ENCODE assay signal across 8 cellular contexts in the genomic region with DNA sequence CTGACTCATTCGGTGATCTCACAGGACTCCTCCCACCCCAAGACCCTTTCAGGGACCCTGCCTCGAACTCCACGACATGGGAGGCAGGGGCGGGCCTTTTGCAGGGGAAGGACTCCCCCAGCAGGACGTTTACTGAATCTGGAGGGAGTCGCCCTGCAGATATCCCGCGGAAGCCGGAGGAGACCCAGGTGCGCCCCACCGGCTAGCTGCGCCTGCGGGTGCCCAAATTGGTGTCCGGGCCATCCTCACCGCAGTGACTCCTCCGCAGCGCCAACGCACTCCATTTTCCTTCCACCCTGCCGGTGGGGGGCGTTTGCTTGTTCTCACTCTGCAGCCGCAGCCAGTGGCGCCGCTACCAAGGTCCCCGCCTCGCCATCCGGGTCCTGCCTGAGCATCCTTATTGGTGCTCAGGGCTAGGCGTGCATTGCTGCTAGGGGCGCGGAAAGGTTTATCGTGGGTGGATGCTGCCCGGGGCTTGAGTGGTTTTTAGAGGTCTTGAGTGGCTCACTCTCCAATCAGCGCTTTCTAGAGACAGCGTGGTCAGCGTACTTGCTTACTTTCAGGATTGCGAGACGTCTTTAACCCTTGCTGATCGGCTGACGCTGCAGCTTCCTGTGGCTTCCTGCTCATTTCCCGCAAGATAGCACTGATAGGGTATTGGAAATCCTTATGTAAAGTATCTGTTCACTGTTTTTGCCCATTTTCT.
DNase-seq lines count a peak whose midpoint lies in the region; ATAC-seq and TF ChIP-seq lines count a peak whose summit lies in the region.

No MANE protein-coding gene starts in this region.

- H3K27me3 ChIP-seq in HUES6 (ENCODE audit: control insufficient read depth, insufficient read depth, low read length) (no peaks in the 10 kb centered on the region), cardiac muscle cell (no peaks in the 10 kb centered on the region), trophoblast cell (ENCODE audit: insufficient read depth, low read length) (no peaks in the 10 kb centered on the region), tibial artery (peaks cover 0 to 19% of the 10 kb centered on the region in 2 donors)

- WGBS in trophoblast cell (ENCODE audit: extremely low coverage, insufficient coverage, insufficient read length), result no CpG with 5 or more reads among the region's 39 CpGs

- H2BK5ac ChIP-seq in trophoblast cell (ENCODE audit: low read depth, low read length, poor library complexity), result no peak overlapping the region

- H3K9me3 ChIP-seq in HUES6 (ENCODE audit: control insufficient read depth, insufficient read depth, low read depth, low read length) (0 out of 2 replicates have a peak, but pooled peaks cover 5% of the 10 kb centered on the region), SK-N-MC (ENCODE audit: low read depth, low read length) (no peaks in the 10 kb centered on the region), cardiac muscle cell (ENCODE audit: low read depth) (no peaks in the 10 kb centered on the region), trophoblast cell (ENCODE audit: insufficient read depth, low read depth, low read length) (no peaks in the 10 kb centered on the region), tibial artery (no peaks in the 10 kb centered on the region)

- no peak overlapping the region for H3K18ac ChIP-seq in trophoblast cell (ENCODE audit: low read length)

- no peak overlapping the region for H3K27ac Mint-ChIP-seq in activated naive CD8-positive, alpha-beta T cell treated with anti-CD3 and anti-CD28 coated beads for 36 hours

- H2AFZ ChIP-seq in trophoblast cell (ENCODE audit: insufficient read depth, low read length, poor library complexity), result peak overlapping the region; percentile 56

- H3K4me3 ChIP-seq in HUES6 (ENCODE audit: low read depth, low read length), result peak overlapping the region; percentile 77
- H3K4me3 ChIP-seq in SK-N-MC, result peak overlapping the region; percentile 72
- peak overlapping the region; percentile 38 for H3K4me3 ChIP-seq in cardiac muscle cell
- peak overlapping the region; percentile 68 for H3K4me3 ChIP-seq in trophoblast cell (ENCODE audit: low read depth, low read length)
- H3K4me3 ChIP-seq in tibial artery, result peak overlapping the region; percentile 46 to 47

- H3K4ac ChIP-seq in trophoblast cell (ENCODE audit: low read depth, low read length), result no peak overlapping the region

- ATAC-seq in GM21390 (IDR thresholded peaks at IDR 0.05; ENCODE audit: unreplicated experiment), result peak; percentile 97

- peak; percentile 79 for DNase-seq in D341Med (ENCODE audit: low spot score)
- DNase-seq in SK-N-MC (ENCODE audit: low read depth, low spot score), result no peak
- DNase-seq in activated naive CD8-positive, alpha-beta T cell treated with anti-CD3 and anti-CD28 coated beads for 36 hours, result peak; percentile 83
- DNase-seq in cardiac muscle cell (ENCODE audit: low read depth in 1 of 2, low spot score in 1 of 2), result peak; percentile 91 to 94
- peak; percentile 10 to 36 for DNase-seq in trophoblast cell
- DNase-seq in tibial artery, result peak; percentile 72 to 77

- peak; percentile 53 for TF ChIP-seq CTCF in cardiac muscle cell (IDR thresholded peaks at IDR 0.05; ENCODE audit: low read depth, low read length)
- TF ChIP-seq CTCF in tibial artery (IDR thresholded peaks at IDR 0.05), result no peak

- peak overlapping the region; percentile 5; the same call in 1 of the 2 replicates for H3K27ac ChIP-seq in HUES6 (ENCODE audit: low read depth, low read length)
- no peak overlapping the region for H3K27ac ChIP-seq in SK-N-MC
- H3K27ac ChIP-seq in cardiac muscle cell, result peak overlapping the region; percentile 6
- H3K27ac ChIP-seq in trophoblast cell (ENCODE audit: low read depth, low read length), result no peak overlapping the region
- H3K27ac ChIP-seq in tibial artery, result no peak overlapping the region

- H2BK12ac ChIP-seq in trophoblast cell (ENCODE audit: low read length), result no peak overlapping the region

- H3K14ac ChIP-seq in trophoblast cell (ENCODE audit: low read length), result no peak overlapping the region

- H3K27me3 Mint-ChIP-seq in activated naive CD8-positive, alpha-beta T cell treated with anti-CD3 and anti-CD28 coated beads for 36 hours, result peaks cover 21% of the 10 kb centered on the region

- H3K23ac ChIP-seq in trophoblast cell (ENCODE audit: low read length), result no peak overlapping the region

- H3K36me3 ChIP-seq in HUES6 (ENCODE audit: control insufficient read depth, insufficient read depth, low read length) (no peaks in the 10 kb centered on the region), SK-N-MC (ENCODE audit: insufficient read depth, low read length) (no peaks in the 10 kb centered on the region), cardiac muscle cell (no peaks in the 10 kb centered on the region), trophoblast cell (ENCODE audit: control insufficient read depth in 1 of 2, insufficient read depth in 2 of 2, low read length in 2 of 2) (no peaks in the 10 kb centered on the region), tibial artery (no peaks in the 10 kb centered on the region)

- peak overlapping the region; percentile 6 for H4K8ac ChIP-seq in trophoblast cell (ENCODE audit: low read depth, low read length)

- no peaks in the 10 kb centered on the region for H3K79me2 ChIP-seq in trophoblast cell (ENCODE audit: control insufficient read depth, insufficient read depth, low read length, poor library complexity)

- H3K4me3 Mint-ChIP-seq in activated naive CD8-positive, alpha-beta T cell treated with anti-CD3 and anti-CD28 coated beads for 36 hours, result peak overlapping the region; percentile 68

- H2BK120ac ChIP-seq in trophoblast cell (ENCODE audit: insufficient read depth, low read length, poor library complexity), result no peak overlapping the region

- peak overlapping the region; percentile 74 for H3K4me2 ChIP-seq in trophoblast cell (ENCODE audit: low read length)

- peaks cover 2% of the 10 kb centered on the region for H3K79me1 ChIP-seq in trophoblast cell (ENCODE audit: low read length)

- peak overlapping the region; percentile 72 for H3K9ac ChIP-seq in HUES6 (ENCODE audit: low read length)
- H3K9ac ChIP-seq in SK-N-MC (ENCODE audit: insufficient read length), result no peak overlapping the region
- no peak overlapping the region for H3K9ac ChIP-seq in trophoblast cell (ENCODE audit: low read length)

- no peak overlapping the region for H4K91ac ChIP-seq in trophoblast cell (ENCODE audit: low read depth, low read length)

- intact Hi-C loops in tibial artery (cut with DNase I; ENCODE audit: low total_unique reads), result no loop called here

- peak overlapping the region; percentile 3 for H4K12ac ChIP-seq in trophoblast cell (ENCODE audit: low read depth, low read length)

- H2AK5ac ChIP-seq in trophoblast cell (ENCODE audit: low read length), result no peak overlapping the region

- H3K4me1 Mint-ChIP-seq in activated naive CD8-positive, alpha-beta T cell treated with anti-CD3 and anti-CD28 coated beads for 36 hours, result peaks cover 10% of the 10 kb centered on the region

- peaks cover 11% of the 10 kb centered on the region for H3K9me3 Mint-ChIP-seq in activated naive CD8-positive, alpha-beta T cell treated with anti-CD3 and anti-CD28 coated beads for 36 hours

- no peaks in the 10 kb centered on the region for H3K36me3 Mint-ChIP-seq in activated naive CD8-positive, alpha-beta T cell treated with anti-CD3 and anti-CD28 coated beads for 36 hours

- H3K4me1 ChIP-seq in HUES6 (ENCODE audit: control insufficient read depth, insufficient read depth, low read length) (peaks cover 3% of the 10 kb centered on the region; the same call in 1 of the 2 replicates), cardiac muscle cell (ENCODE audit: low read depth) (no peaks in the 10 kb centered on the region), trophoblast cell (ENCODE audit: control insufficient read depth in 1 of 2, insufficient read depth in 2 of 2, low read length in 2 of 2) (peaks cover 5 to 7% of the 10 kb centered on the region in 2 experiments), tibial artery (peaks cover 0 to 17% (median 10%) of the 10 kb centered on the region in 4 donors)

Comparison
In these comparisons a context has a peak if more than half of its experiments do, and no peak if none do; other contexts are left out.
1. H3K27ac ChIP-seq: peak in HUES6 (single experiment) and cardiac muscle cell (single experiment); none in SK-N-MC (single experiment), trophoblast cell (single experiment) and tibial artery (0 of 2).
2. Peak in every context shown above with its lines, with median percentiles within 50 percentile points of each other: H3K4me3 ChIP-seq.